30 cellular contexts compared by ENCODE assay signal in genomic region chr2:226607379-226607778, GRCh38.
DNase-seq lines count a peak whose midpoint lies in the region; ATAC-seq, FAIRE-seq and TF ChIP-seq lines count a peak whose summit lies in the region.
"Had no signal": no experiment of that assay in that cellular context is flagged by ENCODE, and none has a peak within 500 bp of the region (broad histone marks: within the 10 kb centered on the region; RNA-seq: fewer than 3 reads in every experiment).

No MANE protein-coding gene starts in this region.

- no peaks in the 10 kb centered on the region for H3K9me1 ChIP-seq in keratinocyte (ENCODE audit: control insufficient read depth, extremely low read depth, insufficient read depth, low read length)

- DNase-seq in AG10803 (ENCODE audit: low read depth) (peak; percentile 53), M059J (ENCODE audit: low read depth) (peak; percentile 77), brain microvascular endothelial cell (peak; percentile 29), keratinocyte (ENCODE audit: low read depth, low spot score) (no peak), epidermal melanocyte (ENCODE audit: insufficient read length, low spot score) (no peak), gastrocnemius medialis (no peak)
- no peak for DNase-seq in CD4-positive, alpha-beta memory T cell
- no peak for DNase-seq in stimulated activated naive B cell treated with anti-CD40 and anti-IgM and Interleukin-4, amounts not matched to agents 10 μg/mL and 1 μg/mL and 100 μg/mL, for 72 hours
- DNase-seq: activated CD4-positive, alpha-beta T cell treated with anti-CD3 and anti-CD28 coated beads for 1 hour; activated CD8-positive, alpha-beta T cell treated with anti-CD3 and anti-CD28 coated beads, Interleukin-2, amount 10 ng/mL, durations not matched to agents 7 days and 5 days; aorta; cerebellar nuclear complex; DMS79; dorsolateral prefrontal cortex; NCI-H1092 treated with DMSO at 0.1 percent for 48 hours; NCI-H187 treated with DMSO at 0.1 percent for 48 hours; NCI-H526 treated with DMSO at 0.1 percent for 48 hours; ovary; Peyer's patch; SJCRH30; small intestine; stimulated activated CD8-positive, alpha-beta memory T cell treated with anti-CD3 and anti-CD28 coated beads, Interleukin-4, amount 100 ng/mL, for 48 hours had no signal

- H3K27ac ChIP-seq in brain microvascular endothelial cell (no peak overlapping the region), keratinocyte (ENCODE audit: control insufficient read depth, insufficient read depth, low read length) (peak overlapping the region; percentile 21), gastrocnemius medialis (no peak overlapping the region)
- H3K27ac ChIP-seq in CD4-positive, alpha-beta memory T cell (ENCODE audit: low read depth, low read length), result no peak overlapping the region
- H3K27ac ChIP-seq: BLaER1, dorsolateral prefrontal cortex, ovary, Peyer's patch, SJCRH30, tibial nerve had no signal

- CTCF ChIA-PET in CD4-positive, alpha-beta memory T cell (lab: Charles Lee; ENCODE audit: partially characterized antibody), result no interaction called here

- TF ChIP-seq POLR2A in gastrocnemius medialis (IDR thresholded peaks at IDR 0.05), result no peak

- H3K9me3 Mint-ChIP-seq in CD4-positive, alpha-beta memory T cell, result peaks cover 0 to 4% (median 0%) of the 10 kb centered on the region in 8 donors
- H3K9me3 Mint-ChIP-seq in stimulated activated naive B cell treated with anti-CD40 and anti-IgM and Interleukin-4, amounts not matched to agents 10 μg/mL and 1 μg/mL and 100 μg/mL, for 72 hours, result no peaks in the 10 kb centered on the region
- H3K9me3 Mint-ChIP-seq: activated T-helper 2 cell treated with anti-CD3 and anti-CD28 coated beads, Interferon-gamma antibody, Interleukin-2, Interleukin-4, amounts not matched to agents 10 μg/mL and 5 μg/mL and 100 μg/mL, durations not matched to agents 14 hours and 24 hours and 36 hours; nephron had no signal

- no peaks in the 10 kb centered on the region for H3K36me3 Mint-ChIP-seq in CD4-positive, alpha-beta memory T cell
- H3K36me3 Mint-ChIP-seq in stimulated activated naive B cell treated with anti-CD40 and anti-IgM and Interleukin-4, amounts not matched to agents 10 μg/mL and 1 μg/mL and 100 μg/mL, for 72 hours, result no peaks in the 10 kb centered on the region
- H3K36me3 Mint-ChIP-seq: activated naive CD8-positive, alpha-beta T cell had no signal

- no peak overlapping the region for H2AFZ ChIP-seq in keratinocyte (ENCODE audit: control insufficient read depth, low read length)

- peaks cover 7 to 11% of the 10 kb centered on the region in 2 donors for H3K27me3 Mint-ChIP-seq in CD4-positive, alpha-beta memory T cell
- peaks cover 7 to 20% of the 10 kb centered on the region in 2 donors for H3K27me3 Mint-ChIP-seq in stimulated activated naive B cell treated with anti-CD40 and anti-IgM and Interleukin-4, amounts not matched to agents 10 μg/mL and 1 μg/mL and 100 μg/mL, for 72 hours

- peaks cover 6 to 17% (median 13%) of the 10 kb centered on the region in 4 donors for H3K4me1 Mint-ChIP-seq in CD4-positive, alpha-beta memory T cell
- H3K4me1 Mint-ChIP-seq in stimulated activated naive B cell treated with anti-CD40 and anti-IgM and Interleukin-4, amounts not matched to agents 10 μg/mL and 1 μg/mL and 100 μg/mL, for 72 hours, result no peaks in the 10 kb centered on the region

- H3K4me3 ChIP-seq in AG10803 (ENCODE audit: low read length), result no peak overlapping the region
- no peak overlapping the region for H3K4me3 ChIP-seq in brain microvascular endothelial cell (ENCODE audit: low read depth, low read length)
- no peak overlapping the region for H3K4me3 ChIP-seq in keratinocyte (ENCODE audit: control insufficient read depth in 2 of 3, extremely low read depth in 1 of 3, insufficient read depth in 2 of 3, low read depth in 1 of 3, low read length in 3 of 3)
- no peak overlapping the region for H3K4me3 ChIP-seq in CD4-positive, alpha-beta memory T cell (ENCODE audit: low read length in 2 of 2)
- no peak overlapping the region for H3K4me3 ChIP-seq in gastrocnemius medialis
- H3K4me3 ChIP-seq: BLaER1, dorsolateral prefrontal cortex, lung, ovary, Peyer's patch, SJCRH30, tibial nerve had no signal

- peaks cover 10% of the 10 kb centered on the region for H3K4me1 ChIP-seq in keratinocyte (ENCODE audit: control insufficient read depth, extremely low read depth, insufficient read depth, low read length)
- H3K4me1 ChIP-seq in CD4-positive, alpha-beta memory T cell (ENCODE audit: insufficient read depth, low read length), result no peaks in the 10 kb centered on the region
- H3K4me1 ChIP-seq in gastrocnemius medialis, result peaks cover 18 to 21% of the 10 kb centered on the region in 2 donors
- H3K4me1 ChIP-seq: BLaER1, Peyer's patch, tibial nerve had no signal

- H3K27me3 ChIP-seq in brain microvascular endothelial cell (replicated peaks), result no peaks in the 10 kb centered on the region
- H3K27me3 ChIP-seq in keratinocyte (ENCODE audit: control insufficient read depth, extremely low read depth, insufficient read depth, low read length), result no peaks in the 10 kb centered on the region
- H3K27me3 ChIP-seq in CD4-positive, alpha-beta memory T cell (ENCODE audit: insufficient read depth, low read length), result no peaks in the 10 kb centered on the region
- no peaks in the 10 kb centered on the region for H3K27me3 ChIP-seq in gastrocnemius medialis
- H3K27me3 ChIP-seq: BLaER1, ovary, Peyer's patch, SJCRH30, tibial nerve had no signal

- dilution Hi-C loops in keratinocyte (cut with MboI; ENCODE audit: extremely low pct_ligation_motif_present, low sequenced_read_pairs), result no loop called here

- no peaks in the 10 kb centered on the region for H3K9me3 ChIP-seq in keratinocyte (ENCODE audit: control insufficient read depth, low read depth, low read length)
- H3K9me3 ChIP-seq in CD4-positive, alpha-beta memory T cell (ENCODE audit: control insufficient read depth in 1 of 2, low read length in 2 of 2), result no peaks in the 10 kb centered on the region
- no peaks in the 10 kb centered on the region for H3K9me3 ChIP-seq in gastrocnemius medialis
- H3K9me3 ChIP-seq: BLaER1, ovary, Peyer's patch, SJCRH30, tibial nerve had no signal

- FAIRE-seq in keratinocyte (lab: Jason Lieb, UNC), result no peak
- FAIRE-seq: GM19239, small intestine, TTC549 had no signal

- intact Hi-C loops in CD4-positive, alpha-beta memory T cell (cut with micrococcal nuclease), result no loop called here
- intact Hi-C loops in gastrocnemius medialis (cut with DNase I; ENCODE audit: low total_unique reads), result no loop called here

- in situ Hi-C loops in brain microvascular endothelial cell (cut with HindIII; ENCODE audit: low pct_ligation_motif_present, low sequenced_read_pairs), result no loop called here
- in situ Hi-C loops in gastrocnemius medialis (cut with MboI; ENCODE audit: low sequenced_read_pairs in 4 of 4), result no loop called here

- H3K9ac ChIP-seq in keratinocyte (ENCODE audit: control insufficient read depth, extremely low read depth, insufficient read depth, low read length), result no peak overlapping the region
- H3K9ac ChIP-seq: BLaER1 had no signal

- ATAC-seq in stimulated activated naive B cell treated with anti-CD40 and anti-IgM and Interleukin-4, amounts not matched to agents 10 μg/mL and 1 μg/mL and 100 μg/mL, for 72 hours (replicated peaks), result no peak
- no peak for ATAC-seq in gastrocnemius medialis
- ATAC-seq: activated CD8-positive, alpha-beta T cell treated with anti-CD3 and anti-CD28 coated beads, Interleukin-2, amount 10 ng/mL, durations not matched to agents 7 days and 5 days had no signal

- H4K20me1 ChIP-seq in keratinocyte (ENCODE audit: control insufficient read depth, extremely low read depth, insufficient read depth, low read length), result no peaks in the 10 kb centered on the region
- H4K20me1 ChIP-seq: BLaER1 had no signal

- POLR2A ChIA-PET in CD4-positive, alpha-beta memory T cell (lab: Charles Lee; ENCODE audit: partially characterized antibody), result no interaction called here

- no peak for TF ChIP-seq CTCF in AG10803 (conservative IDR thresholded peaks at IDR 0.05; ENCODE audit: low read length)
- TF ChIP-seq CTCF in brain microvascular endothelial cell (IDR thresholded peaks at IDR 0.05; ENCODE audit: low read depth, low read length, missing control alignments), result no peak
- TF ChIP-seq CTCF in keratinocyte (optimal IDR thresholded peaks at IDR 0.05 in 1 of 3, IDR thresholded peaks at IDR 0.05 in 1 of 3, conservative IDR thresholded peaks at IDR 0.05 in 1 of 3; ENCODE audit: extremely low read depth in 1 of 3, insufficient read depth in 2 of 3, low read length in 3 of 3), result no peak
- TF ChIP-seq CTCF in gastrocnemius medialis (IDR thresholded peaks at IDR 0.05 in 4 of 5, conservative IDR thresholded peaks at IDR 0.05 in 1 of 5), result no peak

- H3K27ac Mint-ChIP-seq in CD4-positive, alpha-beta memory T cell, result no peak overlapping the region
- H3K27ac Mint-ChIP-seq in stimulated activated naive B cell treated with anti-CD40 and anti-IgM and Interleukin-4, amounts not matched to agents 10 μg/mL and 1 μg/mL and 100 μg/mL, for 72 hours, result no peak overlapping the region
- H3K27ac Mint-ChIP-seq: activated CD8-positive, alpha-beta T cell treated with anti-CD3 and anti-CD28 coated beads, Interleukin-2, amount 10 ng/mL, durations not matched to agents 7 days and 5 days; activated naive CD8-positive, alpha-beta T cell; activated T-helper 2 cell treated with anti-CD3 and anti-CD28 coated beads, Interferon-gamma antibody, Interleukin-2, Interleukin-4, amounts not matched to agents 10 μg/mL and 5 μg/mL and 100 μg/mL, durations not matched to agents 14 hours and 24 hours and 36 hours; nephron had no signal

- H3K4me2 ChIP-seq in keratinocyte (ENCODE audit: control insufficient read depth, extremely low read depth, insufficient read depth, low read depth, low read length), result no peak overlapping the region
- H3K4me2 ChIP-seq: BLaER1 had no signal

- no peaks in the 10 kb centered on the region for H3K79me2 ChIP-seq in keratinocyte (ENCODE audit: control insufficient read depth, insufficient read depth, low read length)

- H3K4me3 Mint-ChIP-seq in CD4-positive, alpha-beta memory T cell, result no peak overlapping the region
- H3K4me3 Mint-ChIP-seq in stimulated activated naive B cell treated with anti-CD40 and anti-IgM and Interleukin-4, amounts not matched to agents 10 μg/mL and 1 μg/mL and 100 μg/mL, for 72 hours, result no peak overlapping the region
- H3K4me3 Mint-ChIP-seq: activated CD8-positive, alpha-beta T cell treated with anti-CD3 and anti-CD28 coated beads, Interleukin-2, amount 10 ng/mL, durations not matched to agents 7 days and 5 days; activated naive CD8-positive, alpha-beta T cell; nephron had no signal

- no peaks in the 10 kb centered on the region for H3K36me3 ChIP-seq in brain microvascular endothelial cell (replicated peaks)
- no peaks in the 10 kb centered on the region for H3K36me3 ChIP-seq in keratinocyte (ENCODE audit: control insufficient read depth in 2 of 2, extremely low read depth in 1 of 2, insufficient read depth in 2 of 2, low read length in 2 of 2)
- H3K36me3 ChIP-seq in CD4-positive, alpha-beta memory T cell (ENCODE audit: insufficient read depth, low read length), result no peaks in the 10 kb centered on the region
- H3K36me3 ChIP-seq in gastrocnemius medialis, result no peaks in the 10 kb centered on the region
- H3K36me3 ChIP-seq: BLaER1, ovary, Peyer's patch, SJCRH30, tibial nerve had no signal

Comparison
In these comparisons a context has a peak if more than half of its experiments do, and no peak if none do; other contexts are left out.
1. DNase-seq: peak in AG10803 (single experiment), M059J (single experiment) and brain microvascular endothelial cell (single experiment); none in keratinocyte (single experiment), CD4-positive, alpha-beta memory T cell (0 of 5), stimulated activated naive B cell treated with anti-CD40 and anti-IgM and Interleukin-4, amounts not matched to agents 10 μg/mL and 1 μg/mL and 100 μg/mL, for 72 hours (single experiment), epidermal melanocyte (single experiment) and gastrocnemius medialis (0 of 2).